Comparison of ENCODE assay signal across 8 cellular contexts in genomic region chr15:34367128-34368081, GRCh38. TPM values are rescaled to one million over a fixed set of nuclear protein-coding genes. Genes with fewer than 3 reads are reported as not detected.
A peak's percentile ranks its signal among the peaks of the same experiment; 100 is the strongest.
DNase-seq lines count a peak whose midpoint lies in the region; ATAC-seq and TF ChIP-seq lines count a peak whose summit lies in the region.

Gene LPCAT4, minus strand, starts transcription at chr15:34367196. Its CDS starts 96 bp downstream, at chr15:34367100.

- POLR2A ChIA-PET in OCI-LY7 (lab: Charles Lee): interaction anchor here (0.6 to 1.7 kb wide), 19 partner anchors 9 to 602 kb away, joined by 3 to 6 read pairs (median 3); partner anchors contain the start of genes AQR, EMC7, GOLGA8B and NOP10

- H3K9ac ChIP-seq in mucosa of rectum (ENCODE audit: low read depth in 1 of 2, low read length in 2 of 2): peak within 1 kb of the TSS; percentile 85 to 96

- H3K4me3 ChIP-seq in OCI-LY7 (ENCODE audit: low read depth, low read length, poor library complexity, severe bottlenecking) (peak within 1 kb of the TSS; percentile 99), mucosa of rectum (ENCODE audit: low read length in 2 of 2) (peak within 1 kb of the TSS; percentile 78 to 88)

- no TSS peak for BruUV-seq in OCI-LY7 (replicated peaks; lab: Mats Ljungman, UMichigan)

- H2AFZ ChIP-seq in OCI-LY7 (ENCODE audit: low read length): peak within 1 kb of the TSS; percentile 99

- peaks cover 18% of the 10 kb centered on the region for H3K4me1 ChIP-seq in OCI-LY7 (ENCODE audit: insufficient read depth, low read length, poor library complexity, severe bottlenecking)
- peaks cover 27 to 37% of the 10 kb centered on the region in 2 donors for H3K4me1 ChIP-seq in mucosa of rectum (ENCODE audit: control insufficient read depth in 2 of 2, insufficient read depth in 2 of 2, low read length in 2 of 2)

- H3K79me2 ChIP-seq in OCI-LY7 (ENCODE audit: insufficient read depth, low read depth, low read length): peaks cover 13% of the 10 kb centered on the region

- CTCF ChIA-PET in OCI-LY7 (lab: Charles Lee; ENCODE audit: unreplicated experiment): interaction anchor here (1.0 kb wide), 1 partner anchor 24 kb away, joined by 4 read pairs; no protein-coding TSS in a partner anchor

- DNase-seq in DMS153 (lab: John Stamatoyannopoulos, UW): peak; percentile 54
- peak; percentile 78 for DNase-seq in HuH-7.5 (ENCODE audit: low spot score)
- DNase-seq in OCI-LY7 (ENCODE audit: low spot score): peak; percentile 95
- DNase-seq in activated T-cell treated with anti-CD3 and anti-CD28 coated beads for 4 hours: peak; percentile 77
- DNase-seq in epithelial cell of prostate (ENCODE audit: low read depth, low spot score): peak; percentile 46
- DNase-seq in stimulated activated CD8-positive, alpha-beta memory T cell treated with anti-CD3 and anti-CD28 coated beads, Interleukin-4, amount 100 ng/mL, for 4 hours (ENCODE audit: low read depth in 2 of 2, low spot score in 1 of 2): peak; percentile 70 to 78

- H3K36me3 ChIP-seq in OCI-LY7 (ENCODE audit: insufficient read depth, low read length) (peaks cover 18% of the 10 kb centered on the region), mucosa of rectum (ENCODE audit: control insufficient read depth in 2 of 2, insufficient read depth in 2 of 2, low read length in 2 of 2) (peaks cover 4 to 7% of the 10 kb centered on the region in 2 donors)

- H3K9me3 ChIP-seq in OCI-LY7 (ENCODE audit: low read length) (no peaks in the 10 kb centered on the region), mucosa of rectum (ENCODE audit: control insufficient read depth in 2 of 2, low read length in 2 of 2) (no peaks in the 10 kb centered on the region)

- H4K20me1 ChIP-seq in OCI-LY7 (ENCODE audit: insufficient read depth, low read length): 0 out of 2 replicates have a peak, but pooled peaks cover 7% of the 10 kb centered on the region

- H3K4me2 ChIP-seq in OCI-LY7 (ENCODE audit: low read length): peak within 1 kb of the TSS; percentile 94

- H3K9me2 ChIP-seq in OCI-LY7 (ENCODE audit: insufficient read depth, low read length): no peaks in the 10 kb centered on the region

- H3K27ac ChIP-seq in OCI-LY7 (ENCODE audit: low read depth, low read length, poor library complexity, severe bottlenecking) (peak within 1 kb of the TSS; percentile 90), epithelial cell of prostate (peak within 1 kb of the TSS; percentile 95), mucosa of rectum (ENCODE audit: low read depth in 2 of 2, low read length in 2 of 2) (peak within 1 kb of the TSS; percentile 99)

- peak; percentile 91 for TF ChIP-seq CTCF in OCI-LY7 (conservative IDR thresholded peaks at IDR 0.05; ENCODE audit: low read length)

- intact Hi-C loops in OCI-LY7 (cut with micrococcal nuclease; ENCODE audit: unreplicated experiment): loop anchor here (10.0 kb wide), 2 partner anchors 153 to 333 kb away; partner anchors contain the start of genes AVEN and KATNBL1

- no peaks in the 10 kb centered on the region for H3K27me3 ChIP-seq in mucosa of rectum (ENCODE audit: control insufficient read depth in 2 of 2, insufficient read depth in 2 of 2, low read length in 2 of 2)

- peak; percentile 72 for ATAC-seq in GM21526 (IDR thresholded peaks at IDR 0.05; ENCODE audit: low FRiP score, unreplicated experiment)

RNA-seq across cellular contexts. Expression of gene LPCAT4, which starts in this region (rescaled TPM):
- total RNA-seq in OCI-LY7 (2014; rRNA removed; shearing (Covaris generic)): 27.8 and 44.3 TPM in 2 replicates
- 74.5 and 84.4 TPM in 2 replicates for total RNA-seq in OCI-LY7 (2022)

Comparison
In these comparisons a context has a peak if more than half of its experiments do, and no peak if none do; other contexts are left out.
1. Peak in every context shown above with its lines: DNase-seq, ATAC-seq, H3K4me3 ChIP-seq and H3K27ac ChIP-seq.